ENCODE assay signal across 8 cellular contexts in the genomic region with DNA sequence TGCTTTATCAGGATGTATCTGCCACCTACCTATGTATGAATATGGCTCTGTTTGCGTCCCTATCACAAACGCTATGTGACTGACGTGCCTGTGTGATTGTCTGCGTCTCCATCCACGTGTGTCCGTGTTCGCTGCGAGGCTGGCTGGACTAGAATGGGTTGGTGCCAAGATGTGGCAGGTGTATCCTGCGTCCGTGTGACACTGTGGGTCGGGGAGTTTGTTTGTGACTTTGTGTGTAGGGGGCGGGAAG. TPM values are rescaled to one million over a fixed set of nuclear protein-coding genes. Genes with fewer than 3 reads are reported as not detected.
DNase-seq lines count a peak whose midpoint lies in the region; ATAC-seq, FAIRE-seq and TF ChIP-seq lines count a peak whose summit lies in the region.

No MANE protein-coding gene starts in this region.

- H2BK15ac ChIP-seq in mesenchymal stem cell (ENCODE audit: low read depth, poor library complexity, severe bottlenecking): no peak overlapping the region

- H2BK12ac ChIP-seq in mesenchymal stem cell (ENCODE audit: low read length in 2 of 2): peak overlapping the region; percentile 99

- H2BK5ac ChIP-seq in mesenchymal stem cell (ENCODE audit: low read depth, low read length, poor library complexity, severe bottlenecking): peak overlapping the region; percentile 40

- peak overlapping the region; percentile 99 for H4K91ac ChIP-seq in mesenchymal stem cell (ENCODE audit: low read length)

- H3K4me1 ChIP-seq in body of pancreas: peaks cover 70% of the 10 kb centered on the region
- H3K4me1 ChIP-seq in mesenchymal stem cell (ENCODE audit: control insufficient read depth, insufficient read depth, low read depth, low read length): peaks cover 50% of the 10 kb centered on the region

- H2AFZ ChIP-seq in mesenchymal stem cell (ENCODE audit: low read depth, low read length): no peak overlapping the region

- no peaks in the 10 kb centered on the region for H3K9me3 ChIP-seq in body of pancreas
- H3K9me3 ChIP-seq in mesenchymal stem cell (ENCODE audit: control insufficient read depth, low read length): no peaks in the 10 kb centered on the region

- 0% methylated on average over 2 to 12 of the region's 12 CpGs for WGBS in body of pancreas, 2 donors
- 34% methylated on average over 11 of the region's 12 CpGs for WGBS in mesenchymal stem cell

- peak overlapping the region in 1 of 2 experiments; percentile 46 for H3K23ac ChIP-seq in mesenchymal stem cell (ENCODE audit: low read length in 2 of 2)

- H3K27ac ChIP-seq in body of pancreas: peak overlapping the region; percentile 78 to 100 (median 96)
- peak overlapping the region; percentile 60 for H3K27ac ChIP-seq in mesenchymal stem cell (ENCODE audit: low read length, poor library complexity, severe bottlenecking)

- H3K27ac Mint-ChIP-seq in stimulated activated naive CD8-positive, alpha-beta T cell treated with anti-CD3 and anti-CD28 coated beads, Interleukin-15, Interleukin-2, amounts not matched to agents 100 ng/mL and 50 ng/mL, for 24 hours: peak overlapping the region; percentile 97

- H2AK5ac ChIP-seq in mesenchymal stem cell (ENCODE audit: low read length, severe bottlenecking): peak overlapping the region; percentile 92

- peak overlapping the region; percentile 98 for H4K8ac ChIP-seq in mesenchymal stem cell (ENCODE audit: low read length)

- intact Hi-C loops in body of pancreas (cut with DNase I): no loop called here

- no peak for TF ChIP-seq CTCF in body of pancreas (IDR thresholded peaks at IDR 0.05)

- no peaks in the 10 kb centered on the region for H3K36me3 Mint-ChIP-seq in stimulated activated naive CD8-positive, alpha-beta T cell treated with anti-CD3 and anti-CD28 coated beads, Interleukin-15, Interleukin-2, amounts not matched to agents 100 ng/mL and 50 ng/mL, for 24 hours (ENCODE audit: low read depth)

- H3K4me2 ChIP-seq in mesenchymal stem cell (ENCODE audit: low read length, poor library complexity, severe bottlenecking): peak overlapping the region; percentile 91

- no peaks in the 10 kb centered on the region for H3K27me3 ChIP-seq in body of pancreas
- no peaks in the 10 kb centered on the region for H3K27me3 ChIP-seq in mesenchymal stem cell (ENCODE audit: control insufficient read depth in 1 of 2, insufficient read depth in 1 of 2, low read length in 2 of 2)

- peak overlapping the region in 1 of 2 experiments; percentile 98 for H3K14ac ChIP-seq in mesenchymal stem cell (ENCODE audit: low read length in 2 of 2)

- no peak overlapping the region for H3K4me3 Mint-ChIP-seq in stimulated activated naive CD8-positive, alpha-beta T cell treated with anti-CD3 and anti-CD28 coated beads, Interleukin-15, Interleukin-2, amounts not matched to agents 100 ng/mL and 50 ng/mL, for 24 hours

- peaks cover 1% of the 10 kb centered on the region for H3K79me1 ChIP-seq in mesenchymal stem cell (replicated peaks; ENCODE audit: low read length, poor library complexity, severe bottlenecking)

- no peak for FAIRE-seq in RCC 7860 (lab: Jason Lieb, UNC)

- no peaks in the 10 kb centered on the region for H3K27me3 Mint-ChIP-seq in stimulated activated naive CD8-positive, alpha-beta T cell treated with anti-CD3 and anti-CD28 coated beads, Interleukin-15, Interleukin-2, amounts not matched to agents 100 ng/mL and 50 ng/mL, for 24 hours

- H3K9ac ChIP-seq in mesenchymal stem cell (ENCODE audit: low read length): peak overlapping the region; percentile 86

- peak overlapping the region; percentile 95 to 98 for H3K18ac ChIP-seq in mesenchymal stem cell (ENCODE audit: low read depth in 1 of 2, low read length in 2 of 2)

- H3K4me3 ChIP-seq in body of pancreas (no peak overlapping the region), mesenchymal stem cell (ENCODE audit: insufficient read depth in 1 of 2, low read depth in 1 of 2, low read length in 2 of 2) (peak overlapping the region; percentile 57 to 74)

- peaks cover 42% of the 10 kb centered on the region for H3K4me1 Mint-ChIP-seq in stimulated activated naive CD8-positive, alpha-beta T cell treated with anti-CD3 and anti-CD28 coated beads, Interleukin-15, Interleukin-2, amounts not matched to agents 100 ng/mL and 50 ng/mL, for 24 hours (ENCODE audit: low read depth)

- no peaks in the 10 kb centered on the region for H3K9me3 Mint-ChIP-seq in stimulated activated naive CD8-positive, alpha-beta T cell treated with anti-CD3 and anti-CD28 coated beads, Interleukin-15, Interleukin-2, amounts not matched to agents 100 ng/mL and 50 ng/mL, for 24 hours

- H3K36me3 ChIP-seq in body of pancreas (replicated peaks in 1 of 2; ENCODE audit: insufficient read depth in 1 of 2, low read depth in 2 of 2) (no peaks in the 10 kb centered on the region), mesenchymal stem cell (ENCODE audit: control insufficient read depth in 1 of 2, insufficient read depth in 2 of 2, low read depth in 1 of 2, low read length in 2 of 2) (no peaks in the 10 kb centered on the region)

- no peak for TF ChIP-seq POLR2A in body of pancreas (IDR thresholded peaks at IDR 0.05)

- H3K4ac ChIP-seq in mesenchymal stem cell (ENCODE audit: low read depth in 1 of 2, low read length in 2 of 2): peak overlapping the region; percentile 64 to 95

- peak overlapping the region; percentile 83 for H2BK120ac ChIP-seq in mesenchymal stem cell (ENCODE audit: low read depth, low read length)

- no peak for DNase-seq in stimulated activated naive CD8-positive, alpha-beta T cell treated with anti-CD3 and anti-CD28 coated beads, Interleukin-15, Interleukin-2, amounts not matched to agents 100 U/mL and 50 U/mL, for 24 hours
- DNase-seq in body of pancreas (no peak), mesenchymal stem cell (no peak), RCC 7860 (ENCODE audit: low spot score) (no peak)
- DNase-seq in activated CD4-positive, CD25-positive, alpha-beta regulatory T cell treated with anti-CD3 and anti-CD28 coated beads, Interleukin-2, amount 50 U/mL, for 72 hours: no peak

- no peak for ATAC-seq in stimulated activated naive CD8-positive, alpha-beta T cell treated with anti-CD3 and anti-CD28 coated beads, Interleukin-15, Interleukin-2, amounts not matched to agents 100 U/mL and 50 U/mL, for 24 hours
- ATAC-seq in body of pancreas (no peak), GM21526 (IDR thresholded peaks at IDR 0.05; ENCODE audit: low FRiP score, unreplicated experiment) (no peak), GM21360 (IDR thresholded peaks at IDR 0.05; ENCODE audit: unreplicated experiment) (no peak)

RNA-seq across cellular contexts. Expression of gene HOOK2, which starts 6.7 kb away (rescaled TPM):
- total RNA-seq in body of pancreas: 100 to 1,000 TPM; 114 to 354 TPM
- polyA plus RNA-seq in mesenchymal stem cell (2013, experiment 1 of 2): 10.8 TPM
- 10.4 TPM for polyA plus RNA-seq in mesenchymal stem cell (2013, experiment 2 of 2)

RNA-seq across cellular contexts. Expression of gene JUNB, which starts 9.2 kb away (rescaled TPM):
- total RNA-seq in body of pancreas: 100 to 1,000 TPM; 219 to 485 TPM
- 273 TPM for polyA plus RNA-seq in mesenchymal stem cell (2013, experiment 1 of 2)
- 264 TPM for polyA plus RNA-seq in mesenchymal stem cell (2013, experiment 2 of 2)

RNA-seq across cellular contexts. Expression of gene PRDX2, which starts 19.5 kb away (rescaled TPM):
- 100 to 1,000 TPM; 105 to 146 TPM for total RNA-seq in body of pancreas
- polyA plus RNA-seq in mesenchymal stem cell (2013, experiment 1 of 2): 139 TPM
- polyA plus RNA-seq in mesenchymal stem cell (2013, experiment 2 of 2): 142 TPM

RNA-seq across cellular contexts. Expression of gene THSD8, which starts 19.8 kb away (rescaled TPM):
- total RNA-seq in body of pancreas: not detected
- 4.3 TPM for polyA plus RNA-seq in mesenchymal stem cell (2013, experiment 1 of 2)
- polyA plus RNA-seq in mesenchymal stem cell (2013, experiment 2 of 2): 4.1 TPM

RNA-seq across cellular contexts. Expression of gene RNASEH2A, which starts 24.3 kb away (rescaled TPM):
- 1 to 10 TPM; 1.3 to 6.5 TPM for total RNA-seq in body of pancreas
- 2.8 TPM for polyA plus RNA-seq in mesenchymal stem cell (2013, experiment 1 of 2)
- 2.9 TPM for polyA plus RNA-seq in mesenchymal stem cell (2013, experiment 2 of 2)

Comparison
In these comparisons a context has a peak if more than half of its experiments do, and no peak if none do; other contexts are left out.
1. H3K4me3 ChIP-seq: peak in mesenchymal stem cell (2 of 2); none in body of pancreas (0 of 2).